8 cellular contexts compared by ENCODE assay signal in the genomic region with DNA sequence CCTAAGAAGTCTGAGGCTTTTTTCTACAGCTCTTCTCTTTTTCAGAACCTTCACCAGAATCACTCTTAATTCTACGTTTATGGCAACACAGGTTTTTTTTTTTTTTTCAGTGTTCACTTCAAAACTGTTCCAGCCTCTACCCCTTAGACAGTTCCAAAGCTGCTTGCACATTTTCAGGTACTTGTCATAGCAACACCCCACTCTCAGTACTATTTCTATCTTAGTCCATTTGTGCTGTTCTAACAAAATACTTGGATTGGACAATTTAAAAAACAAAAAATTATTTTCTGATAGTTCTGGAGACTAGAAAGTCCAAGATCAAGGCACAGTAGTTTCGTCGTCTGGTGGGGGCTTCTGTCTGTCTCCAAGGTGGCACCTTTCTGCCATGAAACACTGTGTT.
"Had no signal": no experiment of that assay in that cellular context is flagged by ENCODE, and none has a peak within 500 bp of the region (broad histone marks: within the 10 kb centered on the region; RNA-seq: fewer than 3 reads in every experiment).

No MANE protein-coding gene starts in this region.

- FAIRE-seq: G401.6, GM12878, GM12891, GM12892, GM18507, GM19239 had no signal

- DNase-seq: GDM1, GF-D8 had no signal

- ATAC-seq: GM12878 had no signal

- H3K4me3 ChIP-seq: GM12878 had no signal
